In genomic region chr3:46970391-46971091, GRCh38 we compare ENCODE assay signal across 11 cellular contexts. TPM values are rescaled to one million over a fixed set of nuclear protein-coding genes. Genes with fewer than 3 reads are reported as not detected.
DNase-seq lines count a peak whose midpoint lies in the region; TF ChIP-seq lines count a peak whose summit lies in the region.
"Had no signal": no experiment of that assay in that cellular context is flagged by ENCODE, and none has a peak within 500 bp of the region (broad histone marks: within the 10 kb centered on the region; RNA-seq: fewer than 3 reads in every experiment).

No MANE protein-coding gene starts in this region.

- 33 to 40% methylated on average over 3 of the region's 3 CpGs for WGBS in esophagus, 2 donors

- in situ Hi-C loops in ACHN (cut with HindIII; ENCODE audit: low pct_ligation_motif_present, low pct_unique_long_range_greater_than_20kb, low sequenced_read_pairs) = no loop called here

- H3K79me2 ChIP-seq in Loucy (ENCODE audit: insufficient read depth, low read length) = peaks cover 99% of the 10 kb centered on the region

- peaks cover 8% of the 10 kb centered on the region for H3F3A ChIP-seq in Loucy (ENCODE audit: low read depth)

- H4K20me1 ChIP-seq in Loucy (ENCODE audit: insufficient read depth, low read length, poor library complexity, severe bottlenecking) = peaks cover 89% of the 10 kb centered on the region

- intact Hi-C loops in A673 (cut with micrococcal nuclease; ENCODE audit: unreplicated experiment) = no loop called here

- no peaks in the 10 kb centered on the region for H3K9me2 ChIP-seq in Loucy (replicated peaks; ENCODE audit: low read depth, low read length)

- H3K4me1 ChIP-seq in Loucy (ENCODE audit: insufficient read depth, low read length, poor library complexity, severe bottlenecking) (peaks cover 74% of the 10 kb centered on the region), esophagus (ENCODE audit: control insufficient read depth in 2 of 2, insufficient read depth in 2 of 2, low read length in 1 of 2) (peaks cover 16 to 32% of the 10 kb centered on the region in 2 donors), A673 (ENCODE audit: insufficient read depth, low read length, poor library complexity, severe bottlenecking) (no peaks in the 10 kb centered on the region)

- CTCF ChIA-PET in A673 (lab: Charles Lee) = no interaction called here

- peak; percentile 86 for DNase-seq in ACHN
- peak; percentile 40 for DNase-seq in myocyte (ENCODE audit: low read depth)
- DNase-seq in GM03348 (ENCODE audit: low spot score) = no peak
- no peak for DNase-seq in A673 (ENCODE audit: low spot score)
- no peak for DNase-seq in DMS114 treated with DMSO at 0.1 percent for 48 hours (lab: John Stamatoyannopoulos, UW; ENCODE audit: unreplicated experiment)
- DNase-seq in DMS153 treated with DMSO at 0.1 percent for 48 hours (lab: John Stamatoyannopoulos, UW; ENCODE audit: unreplicated experiment) = no peak
- DNase-seq: activated gamma-delta T cell treated with Interleukin-2 at 50 U/mL for 16 hours, NCI-H1105 had no signal

- POLR2A ChIA-PET in A673 (lab: Charles Lee; ENCODE audit: low non-redundant PET) = no interaction called here

- peak overlapping the region; percentile 58 for H3K4me3 ChIP-seq in Loucy (ENCODE audit: low read length, poor library complexity, severe bottlenecking)
- no peak overlapping the region for H3K4me3 ChIP-seq in esophagus (ENCODE audit: low read depth in 1 of 2, low read length in 2 of 2)
- H3K4me3 ChIP-seq in A673 (ENCODE audit: low read depth, low read length, poor library complexity, severe bottlenecking) = no peak overlapping the region
- H3K4me3 ChIP-seq: thoracic aorta had no signal

- H3K9me3 ChIP-seq in Loucy (ENCODE audit: insufficient read depth, low read depth, low read length) (no peaks in the 10 kb centered on the region), esophagus (ENCODE audit: control insufficient read depth in 2 of 2, insufficient read depth in 1 of 2, low read depth in 1 of 2, low read length in 1 of 2) (no peaks in the 10 kb centered on the region), A673 (ENCODE audit: low read depth, low read length, poor library complexity, severe bottlenecking) (no peaks in the 10 kb centered on the region)
- H3K9me3 ChIP-seq: thoracic aorta had no signal

- peak overlapping the region; percentile 56 for H3K9ac ChIP-seq in Loucy (ENCODE audit: low read depth, low read length, poor library complexity, severe bottlenecking)

- no TSS peak for BruUV-seq in A673 (replicated peaks; lab: Mats Ljungman, UMichigan)

- peak overlapping the region; percentile 5 to 79 for H3K27ac ChIP-seq in esophagus (ENCODE audit: low read depth in 2 of 2, low read length in 1 of 2)
- H3K27ac ChIP-seq in A673 (ENCODE audit: low read depth, low read length, poor library complexity, severe bottlenecking) = no peak overlapping the region
- H3K27ac ChIP-seq: thoracic aorta had no signal

- H3K27me3 ChIP-seq in Loucy (ENCODE audit: insufficient read depth, low read length, poor library complexity, severe bottlenecking) = no peaks in the 10 kb centered on the region
- H3K27me3 ChIP-seq in esophagus (ENCODE audit: control insufficient read depth in 1 of 2, insufficient read depth in 2 of 2, low read length in 2 of 2) = no peaks in the 10 kb centered on the region
- H3K27me3 ChIP-seq in A673 (replicated peaks; ENCODE audit: insufficient read depth, low read depth, low read length, poor library complexity) = no peaks in the 10 kb centered on the region

- TF ChIP-seq CTCF in Loucy (conservative IDR thresholded peaks at IDR 0.05; ENCODE audit: low read length) (no peak), A673 (conservative IDR thresholded peaks at IDR 0.05; ENCODE audit: low read depth, low read length) (no peak)

- peak overlapping the region; percentile 74 for H3K4me2 ChIP-seq in Loucy (ENCODE audit: low read depth, low read length, poor library complexity, severe bottlenecking)

- peaks cover 23% of the 10 kb centered on the region; the same call in 1 of the 2 replicates for H3K36me3 ChIP-seq in Loucy (ENCODE audit: insufficient read depth, low read length)
- peaks cover 0 to 8% of the 10 kb centered on the region in 2 donors for H3K36me3 ChIP-seq in esophagus (ENCODE audit: control insufficient read depth in 2 of 2, insufficient read depth in 2 of 2, low read length in 1 of 2)
- no peaks in the 10 kb centered on the region for H3K36me3 ChIP-seq in A673 (ENCODE audit: insufficient read depth, low read length, poor library complexity, severe bottlenecking)

- H2AFZ ChIP-seq in Loucy (ENCODE audit: low read length) = no peak overlapping the region

RNA-seq across cellular contexts. Expression of gene CCDC12, which starts 6.0 kb away (rescaled TPM):
- 10 to 100 TPM; 82.5 to 90.1 TPM for polyA plus RNA-seq in esophagus
- total RNA-seq in myocyte (20.9 and 22.6 TPM in 2 replicates), A673 (2021) (28.2 and 31.3 TPM in 2 replicates)
- polyA plus RNA-seq in myocyte (2012) = 31.8 TPM

RNA-seq across cellular contexts. Expression of gene NBEAL2, which starts 8.9 kb away (rescaled TPM):
- polyA plus RNA-seq in esophagus = 100 to 1,000 TPM; 173 to 211 TPM
- total RNA-seq in myocyte (2.3 and 4.4 TPM in 2 replicates), A673 (2021) (15.7 and 17.8 TPM in 2 replicates)
- 4.0 TPM for polyA plus RNA-seq in myocyte (2012)

Comparison
In these comparisons a context has a peak if more than half of its experiments do, and no peak if none do; other contexts are left out.
1. DNase-seq: peak in ACHN (single experiment) and myocyte (single experiment); none in GM03348 (single experiment), A673 (single experiment), DMS114 treated with DMSO at 0.1 percent for 48 hours (single experiment) and DMS153 treated with DMSO at 0.1 percent for 48 hours (single experiment).